In the genomic region with DNA sequence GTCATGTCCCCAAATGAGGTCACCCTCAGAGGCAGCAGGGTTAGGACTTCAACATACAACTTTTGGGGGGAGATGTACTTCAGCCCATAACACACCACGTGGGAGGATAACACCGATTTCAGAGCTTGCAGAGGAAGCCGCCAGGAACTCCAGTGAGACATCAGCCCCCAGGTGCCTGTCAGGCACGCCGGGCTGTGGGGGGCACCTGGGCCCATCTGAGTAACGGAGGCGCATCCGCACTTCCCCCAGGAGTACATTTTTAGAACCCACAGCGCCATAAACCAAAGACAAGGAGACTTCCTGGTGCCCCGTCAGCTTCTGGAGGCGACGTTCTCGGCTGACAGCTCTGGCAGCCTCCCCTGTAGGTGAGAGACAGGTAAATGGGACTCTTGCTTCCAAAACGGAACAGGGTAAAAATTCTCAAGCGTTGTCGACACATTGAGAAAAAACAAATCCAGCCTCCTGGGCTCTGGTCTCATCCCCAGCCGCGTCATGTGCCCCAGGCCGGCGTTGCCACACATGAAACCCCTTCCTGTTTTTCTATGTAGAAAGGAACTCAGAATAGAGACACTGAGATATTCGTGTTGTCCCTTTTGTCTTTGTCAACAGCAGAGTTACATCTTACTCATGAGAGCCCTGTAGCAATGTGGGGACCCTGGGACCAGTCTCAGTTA, we compare ENCODE assay signal across 8 cellular contexts.
DNase-seq lines count a peak whose midpoint lies in the region; ATAC-seq lines count a peak whose summit lies in the region.

No MANE protein-coding gene starts in this region.

- ATAC-seq in HG03457 (IDR thresholded peaks at IDR 0.05; ENCODE audit: unreplicated experiment) (no peak), HG03039 (IDR thresholded peaks at IDR 0.05; ENCODE audit: unreplicated experiment) (no peak)

- intact Hi-C loops in cardiac septum (cut with DNase I), result no loop called here

- DNase-seq in Kasumi-1 (lab: John Stamatoyannopoulos, UW) (peak; percentile 4 to 7), cardiac septum (ENCODE audit: low spot score) (peak; percentile 93), ACHN (no peak), mucosa of gallbladder (ENCODE audit: low spot score) (no peak)
- peak; percentile 5 for DNase-seq in activated CD8-positive, alpha-beta memory T cell treated with anti-CD3 and anti-CD28 coated beads, Interleukin-2, amount 50 U/mL, for 24 hours (ENCODE audit: extremely low read depth)
- DNase-seq in stimulated activated CD4-positive, alpha-beta T cell treated with anti-CD3 and anti-CD28 coated beads, Interleukin-2, amount 100 ng/mL, for 4 hours (ENCODE audit: low read depth), result peak; percentile 7

- in situ Hi-C loops in ACHN (cut with HindIII; ENCODE audit: low pct_ligation_motif_present, low pct_unique_long_range_greater_than_20kb, low sequenced_read_pairs), result no loop called here

Comparison
In these comparisons a context has a peak if more than half of its experiments do, and no peak if none do; other contexts are left out.
1. DNase-seq: peak in Kasumi-1 (2 of 2), activated CD8-positive, alpha-beta memory T cell treated with anti-CD3 and anti-CD28 coated beads, Interleukin-2, amount 50 U/mL, for 24 hours (single experiment), cardiac septum (single experiment) and stimulated activated CD4-positive, alpha-beta T cell treated with anti-CD3 and anti-CD28 coated beads, Interleukin-2, amount 100 ng/mL, for 4 hours (single experiment); none in ACHN (single experiment) and mucosa of gallbladder (single experiment).